Comparison of ENCODE assay signal across 18 cellular contexts in the genomic region with DNA sequence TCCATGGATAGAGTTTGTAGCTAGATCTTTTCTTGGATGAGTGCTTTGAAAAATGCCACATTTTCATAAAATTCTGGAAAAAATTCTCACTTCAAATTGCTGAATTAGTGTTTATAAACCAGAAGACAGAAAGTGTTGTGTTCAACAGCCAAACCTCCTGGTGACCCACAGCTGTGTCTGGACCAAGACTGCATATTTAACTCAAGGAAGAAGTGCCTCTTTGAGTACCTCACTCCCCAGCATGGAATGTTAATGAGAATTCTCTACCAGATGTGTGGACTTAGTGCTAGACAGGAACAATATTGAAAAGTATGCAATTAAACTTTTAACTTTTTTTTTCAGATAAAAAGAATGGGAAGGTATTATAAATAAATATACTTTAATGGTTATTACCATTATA.
"Had no signal": no experiment of that assay in that cellular context is flagged by ENCODE, and none has a peak within 500 bp of the region (broad histone marks: within the 10 kb centered on the region; RNA-seq: fewer than 3 reads in every experiment).

No MANE protein-coding gene starts in this region.

- H3K27me3 ChIP-seq: foreskin keratinocyte, ovary, upper lobe of left lung had no signal

- H3K4me1 Mint-ChIP-seq: mesothelial cell of epicardium; naive thymus-derived CD8-positive, alpha-beta T cell; WTC11 had no signal

- H3K4me1 ChIP-seq: left ventricle myocardium inferior, prostate gland, upper lobe of left lung had no signal

- H3K27ac Mint-ChIP-seq: activated naive CD8-positive, alpha-beta T cell; mesothelial cell of epicardium; naive thymus-derived CD8-positive, alpha-beta T cell; WTC11 had no signal

- H3K36me3 Mint-ChIP-seq: activated naive CD8-positive, alpha-beta T cell; mesothelial cell of epicardium; naive thymus-derived CD8-positive, alpha-beta T cell; WTC11 had no signal

- H3K9me3 ChIP-seq: ovary, prostate gland, thoracic aorta, upper lobe of left lung had no signal

- H3K4me3 ChIP-seq: left ventricle myocardium inferior, ovary, prostate gland, thoracic aorta, upper lobe of left lung had no signal

- H3K27me3 Mint-ChIP-seq: activated naive CD8-positive, alpha-beta T cell; naive thymus-derived CD8-positive, alpha-beta T cell had no signal

- DNase-seq: activated T-cell treated with anti-CD3 and anti-CD28 coated beads, Interleukin-2, amount 50 U/mL, for 1 hour; cerebellar nuclear complex; cortex of kidney; kidney glomerular epithelial cell; left ventricle myocardium inferior; naive thymus-derived CD8-positive, alpha-beta T cell; ovary; stimulated activated CD4-positive, alpha-beta T cell treated with anti-CD3 and anti-CD28 coated beads, Interleukin-4, amount 100 ng/mL, for 24 hours; stimulated activated naive CD4-positive, alpha-beta T cell treated with Interleukin-2 at 50 U/mL for 16 hours; T-helper 1 cell; upper lobe of left lung had no signal

- H3K4me3 Mint-ChIP-seq: activated naive CD8-positive, alpha-beta T cell; mesothelial cell of epicardium; naive thymus-derived CD8-positive, alpha-beta T cell; WTC11 had no signal

- ATAC-seq: naive thymus-derived CD8-positive, alpha-beta T cell; WTC11 had no signal

- FAIRE-seq: TTC549 had no signal

- H3K36me3 ChIP-seq: left ventricle myocardium inferior, ovary, prostate gland, thoracic aorta, upper lobe of left lung had no signal

- H3K27ac ChIP-seq: foreskin keratinocyte, left ventricle myocardium inferior, ovary, prostate gland, thoracic aorta had no signal
